8 cellular contexts compared by ENCODE assay signal in the genomic region with DNA sequence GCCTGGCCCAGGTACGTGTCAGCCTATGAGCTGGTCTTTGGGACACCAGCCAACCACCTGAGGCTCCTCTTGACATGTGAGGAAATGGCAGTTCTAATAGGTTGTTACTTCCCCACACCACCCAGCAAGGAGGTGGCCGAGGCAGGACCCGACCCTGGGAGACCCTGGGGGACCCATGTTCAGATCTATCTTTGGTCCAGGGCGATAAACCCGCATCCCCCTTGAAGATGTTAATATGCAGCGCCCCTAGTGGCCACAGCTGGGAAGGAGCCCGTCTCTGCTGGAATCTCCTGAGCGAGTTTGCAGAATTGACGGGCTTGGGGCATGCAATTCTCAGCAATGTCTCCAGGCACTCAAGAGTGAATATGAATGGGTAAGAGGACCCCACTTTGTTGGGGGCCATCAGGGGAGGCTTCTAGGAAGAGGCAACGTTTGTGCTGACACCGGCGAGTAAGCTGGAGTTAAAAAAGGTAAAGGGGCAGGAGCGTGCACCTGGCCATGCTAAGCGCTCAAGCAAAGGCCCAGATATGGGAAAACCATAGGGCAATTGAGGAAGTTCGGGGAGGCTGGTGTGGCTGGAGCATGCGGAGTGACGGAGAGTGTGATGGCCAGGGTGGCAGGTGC. TPM values are rescaled to one million over a fixed set of nuclear protein-coding genes. Genes with fewer than 3 reads are reported as not detected.
A peak's percentile ranks its signal among the peaks of the same experiment; 100 is the strongest.
DNase-seq lines count a peak whose midpoint lies in the region; ATAC-seq and TF ChIP-seq lines count a peak whose summit lies in the region.

No MANE protein-coding gene starts in this region.

- POLR2A ChIA-PET in activated CD4-positive, alpha-beta T cell treated with anti-CD3 and anti-CD28 coated beads, Interleukin-2, amount 10 ng/mL, durations not matched to agents 7 days and 5 days (lab: Charles Lee) = interaction anchor here (1.4 kb wide), 1 partner anchor 65 kb away, joined by 3 read pairs; the partner anchor contains the start of gene ZNF414

- no peak overlapping the region for H3K27ac ChIP-seq in colonic mucosa

- H3K4me3 ChIP-seq in colonic mucosa (no peak overlapping the region), lower leg skin (ENCODE audit: low read depth, poor library complexity, severe bottlenecking) (no peak overlapping the region)

- peak overlapping the region; percentile 51 for H3K27ac Mint-ChIP-seq in activated CD4-positive, alpha-beta T cell treated with anti-CD3 and anti-CD28 coated beads, Interleukin-2, amount 10 ng/mL, durations not matched to agents 7 days and 5 days

- CTCF ChIA-PET in activated CD4-positive, alpha-beta T cell treated with anti-CD3 and anti-CD28 coated beads, Interleukin-2, amount 10 ng/mL, durations not matched to agents 7 days and 5 days (lab: Charles Lee) = interaction anchor here (0.6 to 6.1 kb wide), 24 partner anchors 8 to 259 kb away, joined by 3 to 70 read pairs (median 4); partner anchors contain the start of genes HNRNPM, MARCHF2 and ZNF414

- H3K9me3 Mint-ChIP-seq in activated CD4-positive, alpha-beta T cell treated with anti-CD3 and anti-CD28 coated beads, Interleukin-2, amount 10 ng/mL, durations not matched to agents 7 days and 5 days = peaks cover 5% of the 10 kb centered on the region

- H3K27me3 ChIP-seq in colonic mucosa = no peaks in the 10 kb centered on the region

- H3K36me3 Mint-ChIP-seq in activated CD4-positive, alpha-beta T cell treated with anti-CD3 and anti-CD28 coated beads, Interleukin-2, amount 10 ng/mL, durations not matched to agents 7 days and 5 days (ENCODE audit: low read depth) = peaks cover 32% of the 10 kb centered on the region

- no peak for ATAC-seq in GM21367 (IDR thresholded peaks at IDR 0.05; ENCODE audit: unreplicated experiment)

- H3K9me3 ChIP-seq in colonic mucosa = no peaks in the 10 kb centered on the region

- H3K4me1 Mint-ChIP-seq in activated CD4-positive, alpha-beta T cell treated with anti-CD3 and anti-CD28 coated beads, Interleukin-2, amount 10 ng/mL, durations not matched to agents 7 days and 5 days = peaks cover 54% of the 10 kb centered on the region

- peaks cover 3% of the 10 kb centered on the region for H3K27me3 Mint-ChIP-seq in activated CD4-positive, alpha-beta T cell treated with anti-CD3 and anti-CD28 coated beads, Interleukin-2, amount 10 ng/mL, durations not matched to agents 7 days and 5 days

- 15 to 19% methylated on average over 15 to 17 of the region's 17 CpGs for WGBS in lower leg skin, 2 donors

- H3K9ac ChIP-seq in colonic mucosa (ENCODE audit: low read depth in 2 of 2, low read length in 2 of 2) = no peak overlapping the region

- peak overlapping the region; percentile 59 for H3K4me3 Mint-ChIP-seq in activated CD4-positive, alpha-beta T cell treated with anti-CD3 and anti-CD28 coated beads, Interleukin-2, amount 10 ng/mL, durations not matched to agents 7 days and 5 days

- DNase-seq in NCI-H446 (lab: John Stamatoyannopoulos, UW) (peak; percentile 28 to 71), NCI-H446 treated with DMSO at 0.1 percent for 48 hours (lab: John Stamatoyannopoulos, UW) (no peak), NCI-H2171 treated with DMSO at 0.1 percent for 48 hours (lab: John Stamatoyannopoulos, UW) (peak; percentile 63), colonic mucosa (peak; percentile 86), lower leg skin (ENCODE audit: low spot score in 2 of 2) (peak; percentile 77 to 97)
- DNase-seq in activated CD4-positive, alpha-beta T cell treated with anti-CD3 and anti-CD28 coated beads, Interleukin-2, amount 10 ng/mL, durations not matched to agents 7 days and 5 days = peak; percentile 87
- peak; percentile 60 for DNase-seq in stimulated activated CD8-positive, alpha-beta memory T cell treated with anti-CD3 and anti-CD28 coated beads, Interleukin-12 subunit alpha, Interleukin-12 subunit beta, amount 100 ng/mL, for 4 hours (ENCODE audit: low read depth)

- TF ChIP-seq CTCF in colonic mucosa (IDR thresholded peaks at IDR 0.05) = peak; percentile 98
- TF ChIP-seq CTCF in lower leg skin (IDR thresholded peaks at IDR 0.05) = peak in 1 of 3 donors; percentile 23

- intact Hi-C loops in colonic mucosa (cut with DNase I) (no loop called here), lower leg skin (cut with DNase I; ENCODE audit: low total_unique reads) (no loop called here)

- no peak for TF ChIP-seq POLR2A in lower leg skin (IDR thresholded peaks at IDR 0.05)

- H3K36me3 ChIP-seq in colonic mucosa = no peaks in the 10 kb centered on the region

- no peaks in the 10 kb centered on the region for H3K4me1 ChIP-seq in colonic mucosa

RNA-seq across cellular contexts. Expression of gene MYO1F, which starts 1.5 kb away (rescaled TPM):
- 100 to 1,000 TPM; 359 to 366 TPM for total RNA-seq in activated CD4-positive, alpha-beta T cell treated with anti-CD3 and anti-CD28 coated beads, Interleukin-2, amount 10 ng/mL, durations not matched to agents 7 days and 5 days
- total RNA-seq in colonic mucosa = 1 to 10 TPM; 4.7 to 9.1 TPM
- 1 to 10 TPM; 2.2 to 6.3 (median 3.2) TPM for total RNA-seq in lower leg skin

RNA-seq across cellular contexts. Expression of gene ADAMTS10, which starts 31.8 kb away (rescaled TPM):
- total RNA-seq in activated CD4-positive, alpha-beta T cell treated with anti-CD3 and anti-CD28 coated beads, Interleukin-2, amount 10 ng/mL, durations not matched to agents 7 days and 5 days = 10 to 100 TPM; 10.6 to 15.3 TPM
- total RNA-seq in colonic mucosa (1 to 10 TPM; 3.9 TPM), lower leg skin (10 to 100 TPM in 2 of 4 donors, 1 to 10 TPM in 2; 6.1 to 21.3 (median 14.1) TPM)

RNA-seq across cellular contexts. Expression of gene NFILZ, which starts 51.7 kb away (rescaled TPM):
- total RNA-seq in activated CD4-positive, alpha-beta T cell treated with anti-CD3 and anti-CD28 coated beads, Interleukin-2, amount 10 ng/mL, durations not matched to agents 7 days and 5 days = not detected
- total RNA-seq in colonic mucosa (not detected), lower leg skin (not detected)

Comparison
In these comparisons a context has a peak if more than half of its experiments do, and no peak if none do; other contexts are left out.
1. RNA of gene MYO1F, which starts 1.5 kb away (total RNA-seq): 359 to 366 TPM in activated CD4-positive, alpha-beta T cell treated with anti-CD3 and anti-CD28 coated beads, Interleukin-2, amount 10 ng/mL, durations not matched to agents 7 days and 5 days; 4.7 to 9.1 TPM in colonic mucosa and 2.2 to 6.3 TPM in lower leg skin; every median in the first group is over 10 times any median in the second.